Comparison of ENCODE assay signal across 20 cellular contexts in the genomic region with DNA sequence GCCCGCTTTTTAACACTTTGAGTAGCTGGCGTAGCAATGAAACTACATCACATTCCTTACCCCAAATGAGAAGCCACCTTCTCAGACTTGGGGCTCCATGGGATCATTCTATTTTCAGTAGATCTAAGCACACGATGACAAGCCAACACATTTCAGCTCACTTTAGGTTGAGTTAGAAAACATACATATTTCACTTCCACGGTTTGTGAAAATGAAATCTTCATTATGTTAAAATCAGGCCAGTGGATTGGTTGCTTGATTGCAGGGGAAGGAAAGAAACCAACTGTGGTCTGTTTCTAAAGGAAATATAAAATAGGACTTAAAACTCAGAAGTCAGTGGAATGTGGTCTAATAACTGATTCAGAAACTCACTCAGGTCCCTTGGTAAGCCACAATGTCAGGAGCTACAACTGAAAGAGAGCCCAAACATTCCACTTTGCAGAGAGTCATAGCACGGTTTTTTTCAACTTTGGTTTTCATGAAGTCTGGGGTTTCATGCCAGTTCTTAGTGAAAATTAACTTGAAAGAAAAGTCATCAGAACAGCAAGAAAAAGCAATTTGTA.
DNase-seq lines count a peak whose midpoint lies in the region; ATAC-seq lines count a peak whose summit lies in the region.
"Had no signal": no experiment of that assay in that cellular context is flagged by ENCODE, and none has a peak within 500 bp of the region (broad histone marks: within the 10 kb centered on the region; RNA-seq: fewer than 3 reads in every experiment).

No MANE protein-coding gene starts in this region.

- no peak overlapping the region for H2BK15ac ChIP-seq in neuronal stem cell (ENCODE audit: low read length)

- H3K36me3 Mint-ChIP-seq in activated T-helper 1 cell treated with anti-CD3 and anti-CD28 coated beads, Interleukin-12 subunit alpha, Interleukin-12 subunit beta, Interleukin-2, Interleukin-4 antibody, amounts not matched to agents 30 ng/mL and 10 ng/mL and 1 ng/mL, durations not matched to agents 14 hours and 24 hours and 36 hours (ENCODE audit: low read depth), result peaks cover 8% of the 10 kb centered on the region
- H3K36me3 Mint-ChIP-seq: CD4-positive, CD25-positive, alpha-beta regulatory T cell had no signal

- peaks cover 3% of the 10 kb centered on the region for H3K79me1 ChIP-seq in neuronal stem cell (ENCODE audit: low read depth, low read length)

- no peak overlapping the region for H3K18ac ChIP-seq in neuronal stem cell (ENCODE audit: low read length)

- H3K4me2 ChIP-seq in neuronal stem cell (ENCODE audit: insufficient read depth, low read length, poor library complexity, severe bottlenecking), result no peak overlapping the region

- no peaks in the 10 kb centered on the region for H3K9me3 Mint-ChIP-seq in activated T-helper 1 cell treated with anti-CD3 and anti-CD28 coated beads, Interleukin-12 subunit alpha, Interleukin-12 subunit beta, Interleukin-2, Interleukin-4 antibody, amounts not matched to agents 30 ng/mL and 10 ng/mL and 1 ng/mL, durations not matched to agents 14 hours and 24 hours and 36 hours
- H3K9me3 Mint-ChIP-seq: CD4-positive, CD25-positive, alpha-beta regulatory T cell had no signal

- peaks cover 10% of the 10 kb centered on the region for H3K27me3 Mint-ChIP-seq in activated T-helper 1 cell treated with anti-CD3 and anti-CD28 coated beads, Interleukin-12 subunit alpha, Interleukin-12 subunit beta, Interleukin-2, Interleukin-4 antibody, amounts not matched to agents 30 ng/mL and 10 ng/mL and 1 ng/mL, durations not matched to agents 14 hours and 24 hours and 36 hours (ENCODE audit: insufficient read depth)
- H3K27me3 Mint-ChIP-seq: CD4-positive, CD25-positive, alpha-beta regulatory T cell had no signal

- no peak for DNase-seq in activated CD4-positive, CD25-positive, alpha-beta regulatory T cell (lab: John Stamatoyannopoulos, UW)
- DNase-seq in activated T-helper 1 cell treated with anti-CD3 and anti-CD28 coated beads, Interleukin-12 subunit alpha, Interleukin-12 subunit beta, Interleukin-2, Interleukin-4 antibody, amounts not matched to agents 30 ng/mL and 10 ng/mL and 1 ng/mL, durations not matched to agents 14 hours and 24 hours and 36 hours (ENCODE audit: low spot score), result peak; percentile 2
- DNase-seq in neuronal stem cell (ENCODE audit: low spot score) (no peak), NCI-H526 treated with DMSO at 0.1 percent for 48 hours (lab: John Stamatoyannopoulos, UW) (no peak), midbrain (lab: John Stamatoyannopoulos, UW) (no peak)
- DNase-seq: CD4-positive, CD25-positive, alpha-beta regulatory T cell; cortex of kidney; heart right ventricle; KG1; left cardiac atrium; NCI-H187; NCI-H526; retina; stimulated activated naive CD4-positive, alpha-beta T cell treated with Interleukin-2 at 50 U/mL for 16 hours; T-helper 9 cell had no signal

- peak overlapping the region; percentile 64 for H3K27ac Mint-ChIP-seq in activated T-helper 1 cell treated with anti-CD3 and anti-CD28 coated beads, Interleukin-12 subunit alpha, Interleukin-12 subunit beta, Interleukin-2, Interleukin-4 antibody, amounts not matched to agents 30 ng/mL and 10 ng/mL and 1 ng/mL, durations not matched to agents 14 hours and 24 hours and 36 hours
- H3K27ac Mint-ChIP-seq: CD4-positive, CD25-positive, alpha-beta regulatory T cell had no signal

- H3K4me1 Mint-ChIP-seq in activated T-helper 1 cell treated with anti-CD3 and anti-CD28 coated beads, Interleukin-12 subunit alpha, Interleukin-12 subunit beta, Interleukin-2, Interleukin-4 antibody, amounts not matched to agents 30 ng/mL and 10 ng/mL and 1 ng/mL, durations not matched to agents 14 hours and 24 hours and 36 hours (ENCODE audit: low read depth), result peaks cover 16% of the 10 kb centered on the region

- H2AK5ac ChIP-seq in neuronal stem cell (ENCODE audit: low read depth, low read length), result no peak overlapping the region

- ATAC-seq in activated CD4-positive, CD25-positive, alpha-beta regulatory T cell treated with anti-CD3 and anti-CD28 coated beads, Interleukin-2, amount 50 U/mL, for 24 hours, result peak; percentile 46 to 74
- ATAC-seq in HG02885 (IDR thresholded peaks at IDR 0.05; ENCODE audit: poor library complexity, unreplicated experiment) (peak; percentile 41), HG03432 (IDR thresholded peaks at IDR 0.05; ENCODE audit: unreplicated experiment) (no peak)
- ATAC-seq: esophagus mucosa, heart right ventricle, left cardiac atrium had no signal

- H4K8ac ChIP-seq in neuronal stem cell (ENCODE audit: low read depth, low read length), result no peak overlapping the region

- H4K91ac ChIP-seq in neuronal stem cell (ENCODE audit: low read depth, low read length, poor library complexity), result no peak overlapping the region

- intact Hi-C loops in activated T-helper 1 cell treated with anti-CD3 and anti-CD28 coated beads, Interleukin-12 subunit alpha, Interleukin-12 subunit beta, Interleukin-2, Interleukin-4 antibody, amounts not matched to agents 30 ng/mL and 10 ng/mL and 1 ng/mL, durations not matched to agents 14 hours and 24 hours and 36 hours (cut with micrococcal nuclease), result loop anchor here (1.0 to 2.0 kb wide), 11 partner anchors 20 to 294 kb away; no protein-coding TSS in a partner anchor

- no peak overlapping the region for H2BK12ac ChIP-seq in neuronal stem cell (ENCODE audit: low read length)

- H3K27ac ChIP-seq in neuronal stem cell (replicated peaks; ENCODE audit: low read length), result peak overlapping the region; percentile 28
- H3K27ac ChIP-seq: 22Rv1, heart right ventricle had no signal

- H3K4me3 ChIP-seq in neuronal stem cell (ENCODE audit: low read length in 2 of 2), result no peak overlapping the region
- H3K4me3 ChIP-seq: heart right ventricle had no signal

- H3K36me3 ChIP-seq in neuronal stem cell (replicated peaks in 1 of 2; ENCODE audit: control insufficient read depth in 2 of 2, insufficient read depth in 2 of 2, low read length in 2 of 2), result peaks cover 0 to 12% of the 10 kb centered on the region in 2 donors
- H3K36me3 ChIP-seq: heart right ventricle had no signal

- H3K4me1 ChIP-seq in neuronal stem cell (ENCODE audit: control insufficient read depth in 2 of 2, insufficient read depth in 1 of 2, low read depth in 1 of 2, low read length in 2 of 2), result peaks cover 0 to 10% of the 10 kb centered on the region in 2 donors
- H3K4me1 ChIP-seq: heart right ventricle had no signal

- no CpG with 5 or more reads among the region's 5 CpGs for WGBS in neuronal stem cell (ENCODE audit: extremely low coverage in 2 of 2, insufficient read length in 2 of 2, insufficient replicate concordance in 1 of 2), 2 donors

- H3K14ac ChIP-seq in neuronal stem cell (ENCODE audit: low read length), result no peak overlapping the region

- H3K9ac ChIP-seq in neuronal stem cell (ENCODE audit: low read depth, low read length, poor library complexity), result no peak overlapping the region

- H3K9me3 ChIP-seq in neuronal stem cell (replicated peaks in 1 of 2; ENCODE audit: control insufficient read depth in 2 of 2, insufficient read depth in 1 of 2, low read depth in 1 of 2, low read length in 2 of 2), result no peaks in the 10 kb centered on the region
- H3K9me3 ChIP-seq: heart right ventricle had no signal

- H2BK120ac ChIP-seq in neuronal stem cell (ENCODE audit: low read depth, low read length), result no peak overlapping the region

- no peak overlapping the region for H3K4ac ChIP-seq in neuronal stem cell (ENCODE audit: low read length)

- no peak overlapping the region for H2AFZ ChIP-seq in neuronal stem cell (ENCODE audit: low read length)

- H2BK5ac ChIP-seq in neuronal stem cell (ENCODE audit: low read length), result no peak overlapping the region

- H3K27me3 ChIP-seq in neuronal stem cell (ENCODE audit: control insufficient read depth in 3 of 3, insufficient read depth in 3 of 3, low read depth in 1 of 3, low read length in 3 of 3), result no peaks in the 10 kb centered on the region
- H3K27me3 ChIP-seq: heart right ventricle had no signal

- peak overlapping the region; percentile 50 for H3K4me3 Mint-ChIP-seq in activated T-helper 1 cell treated with anti-CD3 and anti-CD28 coated beads, Interleukin-12 subunit alpha, Interleukin-12 subunit beta, Interleukin-2, Interleukin-4 antibody, amounts not matched to agents 30 ng/mL and 10 ng/mL and 1 ng/mL, durations not matched to agents 14 hours and 24 hours and 36 hours
- H3K4me3 Mint-ChIP-seq: CD4-positive, CD25-positive, alpha-beta regulatory T cell had no signal

- no peak overlapping the region for H3K23ac ChIP-seq in neuronal stem cell (ENCODE audit: low read depth, low read length, poor library complexity)
